ENCODE assay signal across 11 cellular contexts in genomic region chr11:10777806-10778205, GRCh38. TPM values are rescaled to one million over a fixed set of nuclear protein-coding genes. Genes with fewer than 3 reads are reported as not detected.
DNase-seq lines count a peak whose midpoint lies in the region; ATAC-seq, FAIRE-seq and TF ChIP-seq lines count a peak whose summit lies in the region.
"Had no signal": no experiment of that assay in that cellular context is flagged by ENCODE, and none has a peak within 500 bp of the region (broad histone marks: within the 10 kb centered on the region; RNA-seq: fewer than 3 reads in every experiment).

No MANE protein-coding gene starts in this region.

- H3K9ac ChIP-seq in HepG2 (ENCODE audit: insufficient read depth, low read depth, low read length) = no peak overlapping the region

- peak overlapping the region; percentile 54 for H3K27ac Mint-ChIP-seq in stimulated activated effector memory CD8-positive, alpha-beta T cell treated with anti-CD3 and anti-CD28 coated beads, Interleukin-12 subunit alpha, Interleukin-12 subunit beta, amount 100 ng/mL, for 72 hours
- no peak overlapping the region for H3K27ac Mint-ChIP-seq in activated CD4-positive, alpha-beta memory T cell treated with anti-CD3 and anti-CD28 coated beads for 36 hours

- BruUV-seq in HepG2 (replicated peaks; lab: Mats Ljungman, UMichigan) = no TSS peak

- POLR2A ChIA-PET in HepG2 (lab: Yijun Ruan, JAX) = interaction anchor here (0.7 to 1.4 kb wide), 2 partner anchors 27 to 31 kb away, joined by 4 to 13 read pairs; partner anchors contain the start of genes CTR9 and EIF4G2
- POLR2A ChIA-PET in activated CD4-positive, alpha-beta memory T cell treated with anti-CD3 and anti-CD28 coated beads for 36 hours (lab: Charles Lee) = no interaction called here

- peaks cover 12% of the 10 kb centered on the region for H3K4me1 Mint-ChIP-seq in stimulated activated effector memory CD8-positive, alpha-beta T cell treated with anti-CD3 and anti-CD28 coated beads, Interleukin-12 subunit alpha, Interleukin-12 subunit beta, amount 100 ng/mL, for 72 hours
- peaks cover 12% of the 10 kb centered on the region for H3K4me1 Mint-ChIP-seq in activated CD4-positive, alpha-beta memory T cell treated with anti-CD3 and anti-CD28 coated beads for 36 hours (ENCODE audit: low read depth)
- H3K4me1 Mint-ChIP-seq: neural crest cell had no signal

- ATAC-seq in HepG2 = no peak; the same call in 2 of the 3 replicates
- no peak for ATAC-seq in stimulated activated effector memory CD8-positive, alpha-beta T cell treated with anti-CD3 and anti-CD28 coated beads, Interleukin-12 subunit alpha, Interleukin-12 subunit beta, amount 100 ng/mL, for 72 hours
- no peak for ATAC-seq in GM21526 (IDR thresholded peaks at IDR 0.05; ENCODE audit: low FRiP score, unreplicated experiment)
- ATAC-seq: activated CD4-positive, CD25-positive, alpha-beta regulatory T cell treated with anti-CD3 and anti-CD28 coated beads, Interleukin-2, amount 50 U/mL, for 24 hours had no signal

- 73% methylated on average over 6 of the region's 6 CpGs for WGBS in HepG2 (ENCODE audit: low lambda C conversion rate)

- DNase-seq in HL-60 (ENCODE audit: low read depth in 1 of 2, low spot score in 1 of 2) (peak in 1 of 2 experiments; percentile 74), HepG2 (ENCODE audit: low spot score) (no peak), ACHN (no peak), amygdala (lab: John Stamatoyannopoulos, UW) (no peak)
- DNase-seq in stimulated activated effector memory CD8-positive, alpha-beta T cell treated with anti-CD3 and anti-CD28 coated beads, Interleukin-12 subunit alpha, Interleukin-12 subunit beta, amount 100 ng/mL, for 72 hours (ENCODE audit: low spot score in 2 of 2) = no peak
- DNase-seq in activated CD4-positive, alpha-beta memory T cell treated with anti-CD3 and anti-CD28 coated beads for 36 hours = no peak
- DNase-seq: NCI-H446 had no signal

- intact Hi-C loops in HepG2 (cut with micrococcal nuclease; ENCODE audit: unreplicated experiment) = no loop called here
- intact Hi-C loops in activated CD4-positive, alpha-beta memory T cell treated with anti-CD3 and anti-CD28 coated beads for 36 hours (cut with micrococcal nuclease) = no loop called here

- TF ChIP-seq POLR2A in HepG2 (IDR thresholded peaks at IDR 0.05; ENCODE audit: insufficient read depth in 1 of 2, low read depth in 2 of 2, low read length in 2 of 2) = no peak

- no peaks in the 10 kb centered on the region for H4K20me1 ChIP-seq in HepG2 (ENCODE audit: insufficient read depth, low read length)

- no peak overlapping the region for H2AFZ ChIP-seq in HepG2 (ENCODE audit: low read length)

- TF ChIP-seq RAD21 in HepG2 (CRISPR knock-in tag; IDR thresholded peaks at IDR 0.05) = no peak

- no peaks in the 10 kb centered on the region for H3K9me3 Mint-ChIP-seq in stimulated activated effector memory CD8-positive, alpha-beta T cell treated with anti-CD3 and anti-CD28 coated beads, Interleukin-12 subunit alpha, Interleukin-12 subunit beta, amount 100 ng/mL, for 72 hours
- no peaks in the 10 kb centered on the region for H3K9me3 Mint-ChIP-seq in activated CD4-positive, alpha-beta memory T cell treated with anti-CD3 and anti-CD28 coated beads for 36 hours
- H3K9me3 Mint-ChIP-seq: neural crest cell had no signal

- no peak overlapping the region for H3K4me2 ChIP-seq in HepG2 (ENCODE audit: low read depth, low read length)

- CTCF ChIA-PET in HepG2 (lab: Yijun Ruan, JAX; ENCODE audit: low intra/inter-chr PET ratio, low total read pairs) = no interaction called here
- CTCF ChIA-PET in activated CD4-positive, alpha-beta memory T cell treated with anti-CD3 and anti-CD28 coated beads for 36 hours (lab: Charles Lee) = interaction anchor here (1.6 to 3.7 kb wide), 2 partner anchors 10 to 15 kb away, joined by 4 to 16 read pairs; no protein-coding TSS in a partner anchor

- H3K27ac ChIP-seq in HL-60 (replicated peaks) (peak overlapping the region; percentile 73), VCaP (peak overlapping the region; percentile 80), HepG2 (ENCODE audit: extremely low read length, insufficient read depth, low read length) (no peak overlapping the region)

- H3K27me3 ChIP-seq in HL-60 (ENCODE audit: insufficient read depth, poor library complexity, severe bottlenecking) = no peaks in the 10 kb centered on the region
- no peaks in the 10 kb centered on the region for H3K27me3 ChIP-seq in HepG2 (ENCODE audit: control insufficient read depth in 1 of 2, insufficient read depth in 2 of 2, low read length in 2 of 2)

- no peaks in the 10 kb centered on the region for H3K79me2 ChIP-seq in HepG2 (ENCODE audit: insufficient read depth, low read length)

- no peaks in the 10 kb centered on the region for H3K27me3 Mint-ChIP-seq in activated CD4-positive, alpha-beta memory T cell treated with anti-CD3 and anti-CD28 coated beads for 36 hours

- in situ Hi-C loops in HepG2 (cut with HindIII; ENCODE audit: extremely low pct_ligation_motif_present, low pct_unique_long_range_greater_than_20kb) (loop anchor here (10.0 kb wide), 1 partner anchor 1017 kb away; no protein-coding TSS in a partner anchor), ACHN (cut with HindIII; ENCODE audit: low pct_ligation_motif_present, low pct_unique_long_range_greater_than_20kb, low sequenced_read_pairs) (no loop called here)

- no peak overlapping the region for H3K4me3 Mint-ChIP-seq in stimulated activated effector memory CD8-positive, alpha-beta T cell treated with anti-CD3 and anti-CD28 coated beads, Interleukin-12 subunit alpha, Interleukin-12 subunit beta, amount 100 ng/mL, for 72 hours
- no peak overlapping the region for H3K4me3 Mint-ChIP-seq in activated CD4-positive, alpha-beta memory T cell treated with anti-CD3 and anti-CD28 coated beads for 36 hours
- H3K4me3 Mint-ChIP-seq: neural crest cell had no signal

- peaks cover 17% of the 10 kb centered on the region for H3K4me1 ChIP-seq in HepG2 (ENCODE audit: insufficient read depth, low read length)

- H3K36me3 Mint-ChIP-seq in stimulated activated effector memory CD8-positive, alpha-beta T cell treated with anti-CD3 and anti-CD28 coated beads, Interleukin-12 subunit alpha, Interleukin-12 subunit beta, amount 100 ng/mL, for 72 hours = no peaks in the 10 kb centered on the region
- peaks cover 41% of the 10 kb centered on the region for H3K36me3 Mint-ChIP-seq in activated CD4-positive, alpha-beta memory T cell treated with anti-CD3 and anti-CD28 coated beads for 36 hours

- no peaks in the 10 kb centered on the region for H3K9me3 ChIP-seq in HepG2 (ENCODE audit: low read length)

- no peak for FAIRE-seq in HepG2 (lab: Jason Lieb, UNC)

- TF ChIP-seq CTCF in HL-60 (IDR thresholded peaks at IDR 0.05; ENCODE audit: insufficient read depth, low read length) = no peak
- TF ChIP-seq CTCF in VCaP (conservative IDR thresholded peaks at IDR 0.05) = no peak
- TF ChIP-seq CTCF in HepG2 (CRISPR knock-in tag; IDR thresholded peaks at IDR 0.05) = no peak

- H3K4me3 ChIP-seq in HL-60 (replicated peaks; ENCODE audit: insufficient read depth, low read length) (no peak overlapping the region), HepG2 (replicated peaks in 1 of 3; ENCODE audit: insufficient read depth in 1 of 3, low read depth in 2 of 3, low read length in 3 of 3) (no peak overlapping the region)

- peaks cover 12 to 30% of the 10 kb centered on the region in 2 experiments for H3K36me3 ChIP-seq in HepG2 (replicated peaks in 1 of 2; ENCODE audit: control insufficient read depth in 1 of 2, insufficient read depth in 2 of 2, low read length in 2 of 2)

- TF ChIP-seq EP300 in HepG2 (IDR thresholded peaks at IDR 0.05; ENCODE audit: low read depth in 2 of 2, low read length in 2 of 2) = no peak
- TF ChIP-seq EP300 in HepG2 (CRISPR knock-in tag; IDR thresholded peaks at IDR 0.05; ENCODE audit: borderline replicate concordance) = no peak

RNA-seq across cellular contexts. Expression of gene CTR9, which starts 26.8 kb away (rescaled TPM):
- total RNA-seq in HepG2 (2016; rRNA removed; fragmentation: Illumina TruSeq; extraction: Trizol) = 22.1 and 35.9 TPM in 2 replicates
- total RNA-seq in HepG2 (2016; cell fraction: cytosol; rRNA removed; fragmentation: Illumina TruSeq; extraction: Trizol; ENCODE audit: low read depth) = 2.4 and 2.7 TPM in 2 replicates
- 20.3 and 33.1 TPM in 2 replicates for total RNA-seq in HepG2 (2016; cell fraction: insoluble cytoplasmic fraction; rRNA removed; fragmentation: Illumina TruSeq; extraction: Trizol)
- 7.5 and 8.7 TPM in 2 replicates for total RNA-seq in HepG2 (2016; cell fraction: membrane; rRNA removed; fragmentation: Illumina TruSeq; extraction: Trizol)
- 14.9 and 16.5 TPM in 2 replicates for total RNA-seq in HepG2 (2016; cell fraction: nucleus; rRNA removed; fragmentation: Illumina TruSeq; extraction: Trizol)
- polyA plus RNA-seq in HepG2 (2011; rRNA removed) = 6.1 and 6.6 TPM in 2 replicates
- polyA plus RNA-seq in HepG2 (2011; cell fraction: cytosol; rRNA removed) = 3.1 and 4.9 TPM in 2 replicates
- polyA plus RNA-seq in HepG2 (2011; cell fraction: nucleus; rRNA removed) = 2.9 and 4.3 TPM in 2 replicates
- polyA plus RNA-seq in HepG2 (2012) = 9.8 and 14.0 TPM in 2 replicates
- polyA plus RNA-seq in HepG2 (2016; cell fraction: cytosol; fragmentation: Illumina TruSeq; extraction: Trizol; ENCODE audit: low read depth) = 0.71 and 0.75 TPM in 2 replicates
- polyA plus RNA-seq in HepG2 (2016; cell fraction: insoluble cytoplasmic fraction; fragmentation: Illumina TruSeq; extraction: Trizol; ENCODE audit: low read depth) = 31.0 and 31.2 TPM in 2 replicates
- 1.8 and 2.6 TPM in 2 replicates for polyA plus RNA-seq in HepG2 (2016; cell fraction: membrane; fragmentation: Illumina TruSeq; extraction: Trizol; ENCODE audit: low read depth)
- 15.6 and 16.5 TPM in 2 replicates for polyA plus RNA-seq in HepG2 (2016; cell fraction: nucleus; fragmentation: Illumina TruSeq; extraction: Trizol; ENCODE audit: insufficient read depth, low read depth)
- 3.0 and 9.8 TPM in 2 replicates for polyA minus RNA-seq in HepG2 (2011; rRNA and poly(A)+ RNA removed; ENCODE audit: low replicate concordance)
- polyA minus RNA-seq in HepG2 (2011; cell fraction: cytosol; rRNA and poly(A)+ RNA removed) = 8.4 and 12.7 TPM in 2 replicates
- 14.3 and 19.4 TPM in 2 replicates for polyA minus RNA-seq in HepG2 (2011; cell fraction: nucleus; rRNA and poly(A)+ RNA removed)
- 10 to 100 TPM; 37.6 to 39.9 TPM for total RNA-seq in activated CD4-positive, alpha-beta memory T cell treated with anti-CD3 and anti-CD28 coated beads for 36 hours

RNA-seq across cellular contexts. Expression of gene EIF4G2, which starts 30.9 kb away (rescaled TPM):
- total RNA-seq in HepG2 (2016; rRNA removed; fragmentation: Illumina TruSeq; extraction: Trizol) = 546 and 803 TPM in 2 replicates
- 73.8 and 95.4 TPM in 2 replicates for total RNA-seq in HepG2 (2016; cell fraction: cytosol; rRNA removed; fragmentation: Illumina TruSeq; extraction: Trizol; ENCODE audit: low read depth)
- 522 and 797 TPM in 2 replicates for total RNA-seq in HepG2 (2016; cell fraction: insoluble cytoplasmic fraction; rRNA removed; fragmentation: Illumina TruSeq; extraction: Trizol)
- total RNA-seq in HepG2 (2016; cell fraction: membrane; rRNA removed; fragmentation: Illumina TruSeq; extraction: Trizol) = 313 and 368 TPM in 2 replicates
- total RNA-seq in HepG2 (2016; cell fraction: nucleus; rRNA removed; fragmentation: Illumina TruSeq; extraction: Trizol) = 384 and 431 TPM in 2 replicates
- polyA plus RNA-seq in HepG2 (2011; rRNA removed) = 290 and 362 TPM in 2 replicates
- polyA plus RNA-seq in HepG2 (2011; cell fraction: cytosol; rRNA removed) = 158 and 238 TPM in 2 replicates
- polyA plus RNA-seq in HepG2 (2011; cell fraction: nucleus; rRNA removed) = 257 and 286 TPM in 2 replicates
- 312 and 316 TPM in 2 replicates for polyA plus RNA-seq in HepG2 (2012)
- 33.7 and 42.4 TPM in 2 replicates for polyA plus RNA-seq in HepG2 (2016; cell fraction: cytosol; fragmentation: Illumina TruSeq; extraction: Trizol; ENCODE audit: low read depth)
- polyA plus RNA-seq in HepG2 (2016; cell fraction: insoluble cytoplasmic fraction; fragmentation: Illumina TruSeq; extraction: Trizol; ENCODE audit: low read depth) = 793 and 841 TPM in 2 replicates
- 156 and 196 TPM in 2 replicates for polyA plus RNA-seq in HepG2 (2016; cell fraction: membrane; fragmentation: Illumina TruSeq; extraction: Trizol; ENCODE audit: low read depth)
- polyA plus RNA-seq in HepG2 (2016; cell fraction: nucleus; fragmentation: Illumina TruSeq; extraction: Trizol; ENCODE audit: insufficient read depth, low read depth) = 494 and 516 TPM in 2 replicates
- 292 and 575 TPM in 2 replicates for polyA minus RNA-seq in HepG2 (2011; rRNA and poly(A)+ RNA removed; ENCODE audit: low replicate concordance)
- polyA minus RNA-seq in HepG2 (2011; cell fraction: cytosol; rRNA and poly(A)+ RNA removed) = 452 and 495 TPM in 2 replicates
- 406 and 495 TPM in 2 replicates for polyA minus RNA-seq in HepG2 (2011; cell fraction: nucleus; rRNA and poly(A)+ RNA removed)
- total RNA-seq in activated CD4-positive, alpha-beta memory T cell treated with anti-CD3 and anti-CD28 coated beads for 36 hours = 100 to 1,000 TPM; 794 to 835 TPM
